Comparison of ENCODE assay signal across 8 cellular contexts in genomic region chr20:23147964-23148720, GRCh38.
A peak's percentile ranks its signal among the peaks of the same experiment; 100 is the strongest.
DNase-seq lines count a peak whose midpoint lies in the region; ATAC-seq, FAIRE-seq and TF ChIP-seq lines count a peak whose summit lies in the region.

No MANE protein-coding gene starts in this region.

- H3K4me3 Mint-ChIP-seq in CD4-positive, alpha-beta memory T cell: no peak overlapping the region

- intact Hi-C loops in left lung (cut with DNase I): no loop called here
- intact Hi-C loops in CD4-positive, alpha-beta memory T cell (cut with micrococcal nuclease): loop anchor here (10.0 kb wide), 1 partner anchor 63 kb away; the partner anchor contains the start of gene CD93

- H3K36me3 ChIP-seq in left lung: no peaks in the 10 kb centered on the region
- H3K36me3 ChIP-seq in CD4-positive, alpha-beta memory T cell (ENCODE audit: insufficient read depth, low read length): no peaks in the 10 kb centered on the region

- H3K36me3 Mint-ChIP-seq in CD4-positive, alpha-beta memory T cell: no peaks in the 10 kb centered on the region

- H3K27me3 Mint-ChIP-seq in CD4-positive, alpha-beta memory T cell: peaks cover 1 to 2% of the 10 kb centered on the region in 2 donors

- H3K27me3 ChIP-seq in left lung: no peaks in the 10 kb centered on the region
- no peaks in the 10 kb centered on the region for H3K27me3 ChIP-seq in CD4-positive, alpha-beta memory T cell (ENCODE audit: insufficient read depth, low read length)

- POLR2A ChIA-PET in CD4-positive, alpha-beta memory T cell (lab: Charles Lee; ENCODE audit: partially characterized antibody): no interaction called here

- peaks cover 5 to 15% (median 11%) of the 10 kb centered on the region in 4 donors for H3K4me1 Mint-ChIP-seq in CD4-positive, alpha-beta memory T cell

- TF ChIP-seq POLR2A in NB4 (IDR thresholded peaks at IDR 0.05; ENCODE audit: extremely low read depth, insufficient read length): peak; percentile 13

- peak overlapping the region; percentile 34 to 95 for H3K27ac ChIP-seq in left lung
- no peak overlapping the region for H3K27ac ChIP-seq in CD4-positive, alpha-beta memory T cell (ENCODE audit: low read depth, low read length)

- H3K27ac Mint-ChIP-seq in CD4-positive, alpha-beta memory T cell: peak overlapping the region in 2 of 7 donors; percentile 26 to 57

- peaks cover 0 to 1% (median 0%) of the 10 kb centered on the region in 8 donors for H3K9me3 Mint-ChIP-seq in CD4-positive, alpha-beta memory T cell

- DNase-seq in ELR (ENCODE audit: low read depth) (peak; percentile 86), NB4 (ENCODE audit: low read depth) (peak; percentile 91), astrocyte of the cerebellum (ENCODE audit: low read depth) (peak; percentile 18), left lung (peak; percentile 82 to 88), urothelium cell line (ENCODE audit: low spot score) (peak; percentile 47), NCI-H2107 (lab: John Stamatoyannopoulos, UW) (no peak)
- no peak for DNase-seq in CD4-positive, alpha-beta memory T cell

- in situ Hi-C loops in astrocyte of the cerebellum (cut with HindIII; ENCODE audit: low sequenced_read_pairs): no loop called here

- H3K9me3 ChIP-seq in left lung: no peaks in the 10 kb centered on the region
- H3K9me3 ChIP-seq in CD4-positive, alpha-beta memory T cell (ENCODE audit: control insufficient read depth in 1 of 2, low read length in 2 of 2): no peaks in the 10 kb centered on the region

- ATAC-seq in GM21723 (IDR thresholded peaks at IDR 0.05; ENCODE audit: unreplicated experiment): peak; percentile 61
- peak; percentile 75 for ATAC-seq in left lung

- H3K4me3 ChIP-seq in NB4 (ENCODE audit: low read depth, low read length): no peak overlapping the region
- no peak overlapping the region for H3K4me3 ChIP-seq in astrocyte of the cerebellum (ENCODE audit: low read depth, low read length)
- H3K4me3 ChIP-seq in left lung: no peak overlapping the region
- no peak overlapping the region for H3K4me3 ChIP-seq in CD4-positive, alpha-beta memory T cell (ENCODE audit: low read length in 2 of 2)

- TF ChIP-seq CTCF in NB4 (IDR thresholded peaks at IDR 0.05; ENCODE audit: low read depth, low read length): no peak
- TF ChIP-seq CTCF in astrocyte of the cerebellum (IDR thresholded peaks at IDR 0.05; ENCODE audit: low read depth, low read length, missing control alignments): no peak
- no peak for TF ChIP-seq CTCF in left lung (IDR thresholded peaks at IDR 0.05)

- H3K4me1 ChIP-seq in left lung: peaks cover 18 to 100% of the 10 kb centered on the region in 2 donors
- H3K4me1 ChIP-seq in CD4-positive, alpha-beta memory T cell (ENCODE audit: insufficient read depth, low read length): peaks cover 6% of the 10 kb centered on the region

- no peak for FAIRE-seq in urothelium cell line (lab: Jason Lieb, UNC)

- CTCF ChIA-PET in CD4-positive, alpha-beta memory T cell (lab: Charles Lee; ENCODE audit: partially characterized antibody): no interaction called here

Comparison
In these comparisons a context has a peak if more than half of its experiments do, and no peak if none do; other contexts are left out.
1. DNase-seq: peak in ELR (single experiment), NB4 (single experiment), astrocyte of the cerebellum (single experiment), left lung (2 of 2) and urothelium cell line (single experiment); none in CD4-positive, alpha-beta memory T cell (0 of 5) and NCI-H2107 (single experiment).